In genomic region chr1:4743978-4744750, GRCh38 we compare ENCODE assay signal across 25 cellular contexts.
"Had no signal": no experiment of that assay in that cellular context is flagged by ENCODE, and none has a peak within 500 bp of the region (broad histone marks: within the 10 kb centered on the region; RNA-seq: fewer than 3 reads in every experiment).

No MANE protein-coding gene starts in this region.

- H3K4me3 ChIP-seq: coronary artery, esophagus muscularis mucosa, gastrocnemius medialis, left lung, lung, testis, upper lobe of right lung had no signal

- H3K4me1 ChIP-seq: esophagus muscularis mucosa, gastrocnemius medialis, left lung, parathyroid adenoma, testis, upper lobe of right lung had no signal

- H3K36me3 ChIP-seq: esophagus muscularis mucosa, gastrocnemius medialis, left lung, neutrophil, upper lobe of right lung had no signal

- H3K9ac ChIP-seq: parathyroid adenoma had no signal

- H2AFZ ChIP-seq: parathyroid adenoma had no signal

- H3K79me2 ChIP-seq: parathyroid adenoma had no signal

- DNase-seq: activated CD4-positive, alpha-beta T cell treated with anti-CD3 and anti-CD28 coated beads, Interleukin-2, amount 50 U/mL, for 4 hours; activated CD8-positive, alpha-beta memory T cell treated with anti-CD3 and anti-CD28 coated beads for 24 hours; activated CD8-positive, alpha-beta memory T cell treated with anti-CD3 and anti-CD28 coated beads, Interleukin-2, amount 50 U/mL, for 4 hours; activated T-cell treated with anti-CD3 and anti-CD28 coated beads, Interleukin-2, amount 50 U/mL, for 24 hours; gastrocnemius medialis; hippocampal formation; kidney glomerular epithelial cell; naive thymus-derived CD8-positive, alpha-beta T cell; small intestine; stimulated activated CD4-positive, alpha-beta T cell treated with anti-CD3 and anti-CD28 coated beads, Interleukin-15, amount 100 ng/mL, for 24 hours; T1000; testis; upper lobe of right lung had no signal

- ATAC-seq: activated naive CD4-positive, alpha-beta T cell treated with anti-CD3 and anti-CD28 coated beads, Interleukin-2, amount 50 U/mL, for 72 hours; activated T-helper 17 cell treated with anti-CD3 and anti-CD28 coated beads, Interleukin-2, amount 50 U/mL, for 72 hours; gastrocnemius medialis; left lung; naive thymus-derived CD8-positive, alpha-beta T cell; sciatic nerve; stimulated activated memory B cell treated with anti-CD40 and anti-IgM and Interleukin-4, amounts not matched to agents 10 μg/mL and 1 μg/mL and 100 μg/mL, for 72 hours; upper lobe of right lung; WTC11 had no signal

- FAIRE-seq: astrocyte, small intestine had no signal

- H3K27ac ChIP-seq: coronary artery, esophagus muscularis mucosa, gastrocnemius medialis, left lung, neutrophil, parathyroid adenoma, testis, upper lobe of right lung had no signal

- H3K27me3 ChIP-seq: gastrocnemius medialis, testis had no signal

- H3K9me3 ChIP-seq: esophagus muscularis mucosa, gastrocnemius medialis, left lung, neutrophil, testis, upper lobe of right lung had no signal
